1 cellular context compared by ENCODE assay signal in genomic region chr10:68876246-68876918, GRCh38.
A peak's percentile ranks its signal among the peaks of the same experiment; 100 is the strongest.
TF ChIP-seq lines count a peak whose summit lies in the region.

No MANE protein-coding gene starts in this region.

TF ChIP-seq in HepG2, 621 proteins besides CTCF, POLR2A, EP300 and RAD21 (continued from another document and continues in another):
- TF ChIP-seq ZNF639 (CRISPR knock-in tag; conservative IDR thresholded peaks at IDR 0.05) (no peak), PHB2 (IDR thresholded peaks at IDR 0.05; ENCODE audit: partially characterized antibody) (no peak), ZNF737 (CRISPR knock-in tag; IDR thresholded peaks at IDR 0.05; ENCODE audit: borderline replicate concordance) (no peak), GATA4 (IDR thresholded peaks at IDR 0.05; ENCODE audit: borderline replicate concordance, low read depth) (no peak; the same call in 1 of the 2 replicates), STAT6 (CRISPR knock-in tag; IDR thresholded peaks at IDR 0.05; ENCODE audit: borderline replicate concordance) (peak; percentile 60; the same call in 1 of the 2 replicates), HMGA1 (CRISPR knock-in tag; conservative IDR thresholded peaks at IDR 0.05) (no peak), ZZZ3 (CRISPR knock-in tag; IDR thresholded peaks at IDR 0.05; ENCODE audit: borderline replicate concordance) (no peak), NRL (CRISPR knock-in tag; IDR thresholded peaks at IDR 0.05; ENCODE audit: borderline replicate concordance) (no peak), NFIB (CRISPR knock-in tag; IDR thresholded peaks at IDR 0.05; ENCODE audit: borderline replicate concordance) (no peak), GTF2F1 (IDR thresholded peaks at IDR 0.05; ENCODE audit: low read length) (no peak), ZFP36L1 (CRISPR knock-in tag; IDR thresholded peaks at IDR 0.05) (peak; percentile 85; the same call in 1 of the 2 replicates), ZNF263 (CRISPR knock-in tag; IDR thresholded peaks at IDR 0.05) (peak; percentile 56; the same call in 1 of the 2 replicates), SMAD1 (CRISPR knock-in tag; IDR thresholded peaks at IDR 0.05; ENCODE audit: borderline replicate concordance, low read depth) (no peak), ZBED4 (CRISPR knock-in tag; IDR thresholded peaks at IDR 0.05; ENCODE audit: borderline replicate concordance) (no peak), TOPORS (CRISPR knock-in tag; IDR thresholded peaks at IDR 0.05) (0 out of 2 replicates have a peak, but pooled peaks have one; percentile 50), ZNF609 (CRISPR knock-in tag; IDR thresholded peaks at IDR 0.05; ENCODE audit: borderline replicate concordance) (no peak; the same call in 1 of the 2 replicates), KLF15 (CRISPR knock-in tag; IDR thresholded peaks at IDR 0.05; ENCODE audit: borderline replicate concordance) (no peak), ZNF567 (CRISPR knock-in tag; IDR thresholded peaks at IDR 0.05; ENCODE audit: borderline replicate concordance) (no peak), TGIF2 (CRISPR knock-in tag; IDR thresholded peaks at IDR 0.05) (0 out of 2 replicates have a peak, but pooled peaks have one; percentile 52), ZNF629 (CRISPR knock-in tag; conservative IDR thresholded peaks at IDR 0.05) (peak; percentile 54), TBX2 (CRISPR knock-in tag; IDR thresholded peaks at IDR 0.05; ENCODE audit: borderline replicate concordance) (peak; percentile 86), ATF3 (CRISPR knock-in tag; IDR thresholded peaks at IDR 0.05) (no peak), ZNF781 (CRISPR knock-in tag; IDR thresholded peaks at IDR 0.05; ENCODE audit: borderline replicate concordance, not compliant biosample characterization) (peak; percentile 33), PPARG (CRISPR knock-in tag; conservative IDR thresholded peaks at IDR 0.05) (no peak; the same call in 1 of the 2 replicates), ZNF616 (CRISPR knock-in tag; IDR thresholded peaks at IDR 0.05; ENCODE audit: low read depth) (no peak), NR2F2 (IDR thresholded peaks at IDR 0.05; ENCODE audit: borderline replicate concordance, low read depth) (peak; percentile 64), ZNF660 (CRISPR knock-in tag; IDR thresholded peaks at IDR 0.05; ENCODE audit: borderline replicate concordance, low read depth) (no peak), HNF1A (IDR thresholded peaks at IDR 0.05; ENCODE audit: low read depth) (no peak), HNF1A (CRISPR knock-in tag; IDR thresholded peaks at IDR 0.05; ENCODE audit: borderline replicate concordance) (no peak), ZMYM4 (CRISPR knock-in tag; IDR thresholded peaks at IDR 0.05) (peak; percentile 70), REPIN1 (CRISPR knock-in tag; IDR thresholded peaks at IDR 0.05; ENCODE audit: borderline replicate concordance, low read depth) (peak; percentile 79; the same call in 1 of the 2 replicates), SYNCRIP (IDR thresholded peaks at IDR 0.05; ENCODE audit: insufficient read depth, low read depth, low read length) (no peak), ZNF703 (CRISPR knock-in tag; IDR thresholded peaks at IDR 0.05; ENCODE audit: borderline replicate concordance) (no peak), RBM39 (IDR thresholded peaks at IDR 0.05; ENCODE audit: low read depth, low read length, poor library complexity, severe bottlenecking) (no peak), SATB2 (CRISPR knock-in tag; IDR thresholded peaks at IDR 0.05) (no peak), LBX2 (CRISPR knock-in tag; IDR thresholded peaks at IDR 0.05; ENCODE audit: borderline replicate concordance) (no peak)
- TF ChIP-seq, protein P1, sequence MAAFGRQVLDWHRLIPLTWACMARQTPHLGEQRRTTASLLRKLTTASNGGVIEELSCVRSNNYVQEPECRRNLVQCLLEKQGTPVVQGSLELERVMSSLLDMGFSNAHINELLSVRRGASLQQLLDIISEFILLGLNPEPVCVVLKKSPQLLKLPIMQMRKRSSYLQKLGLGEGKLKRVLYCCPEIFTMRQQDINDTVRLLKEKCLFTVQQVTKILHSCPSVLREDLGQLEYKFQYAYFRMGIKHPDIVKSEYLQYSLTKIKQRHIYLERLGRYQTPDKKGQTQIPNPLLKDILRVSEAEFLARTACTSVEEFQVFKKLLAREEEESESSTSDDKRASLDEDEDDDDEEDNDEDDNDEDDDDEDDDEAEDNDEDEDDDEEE (CRISPR knock-in tag; IDR thresholded peaks at IDR 0.05) = no peak
- TF ChIP-seq, protein P2, sequence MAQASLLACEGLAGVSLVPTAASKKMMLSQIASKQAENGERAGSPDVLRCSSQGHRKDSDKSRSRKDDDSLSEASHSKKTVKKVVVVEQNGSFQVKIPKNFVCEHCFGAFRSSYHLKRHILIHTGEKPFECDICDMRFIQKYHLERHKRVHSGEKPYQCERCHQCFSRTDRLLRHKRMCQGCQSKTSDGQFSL (CRISPR knock-in tag; IDR thresholded peaks at IDR 0.05) = no peak
- TF ChIP-seq, protein P3, sequence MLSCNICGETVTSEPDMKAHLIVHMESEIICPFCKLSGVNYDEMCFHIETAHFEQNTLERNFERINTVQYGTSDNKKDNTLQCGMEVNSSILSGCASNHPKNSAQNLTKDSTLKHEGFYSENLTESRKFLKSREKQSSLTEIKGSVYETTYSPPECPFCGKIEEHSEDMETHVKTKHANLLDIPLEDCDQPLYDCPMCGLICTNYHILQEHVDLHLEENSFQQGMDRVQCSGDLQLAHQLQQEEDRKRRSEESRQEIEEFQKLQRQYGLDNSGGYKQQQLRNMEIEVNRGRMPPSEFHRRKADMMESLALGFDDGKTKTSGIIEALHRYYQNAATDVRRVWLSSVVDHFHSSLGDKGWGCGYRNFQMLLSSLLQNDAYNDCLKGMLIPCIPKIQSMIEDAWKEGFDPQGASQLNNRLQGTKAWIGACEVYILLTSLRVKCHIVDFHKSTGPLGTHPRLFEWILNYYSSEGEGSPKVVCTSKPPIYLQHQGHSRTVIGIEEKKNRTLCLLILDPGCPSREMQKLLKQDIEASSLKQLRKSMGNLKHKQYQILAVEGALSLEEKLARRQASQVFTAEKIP (CRISPR knock-in tag; IDR thresholded peaks at IDR 0.05; ENCODE audit: borderline replicate concordance) = no peak
